ENCODE assay signal across 12 cellular contexts in the genomic region with DNA sequence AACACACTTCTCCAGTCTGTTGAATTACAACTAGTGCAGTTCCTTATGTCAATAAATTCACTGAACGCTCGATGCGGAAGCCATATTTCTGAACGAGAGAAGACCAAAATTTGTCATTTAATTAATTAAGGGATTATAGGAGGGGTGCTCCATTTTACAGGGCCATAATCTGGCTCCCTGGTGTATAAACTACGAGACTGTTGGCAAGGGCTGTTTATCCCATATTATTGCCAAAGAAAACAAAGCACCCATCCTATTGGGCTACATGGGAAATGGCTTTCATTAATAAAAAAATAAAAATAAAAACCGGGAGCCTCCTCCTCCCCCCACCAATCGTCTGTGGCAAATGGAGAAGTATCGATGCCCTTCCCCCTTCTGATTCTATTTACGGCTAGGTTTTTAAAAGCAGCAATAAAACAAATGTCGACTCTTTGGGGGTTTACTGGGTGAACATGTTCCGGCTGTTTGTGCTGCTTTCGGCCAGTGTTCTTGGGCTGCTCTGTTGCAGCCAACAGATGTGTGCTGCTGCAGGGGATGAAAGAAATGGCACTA. TPM values are rescaled to one million over a fixed set of nuclear protein-coding genes. Genes with fewer than 3 reads are reported as not detected.
DNase-seq lines count a peak whose midpoint lies in the region; ATAC-seq and TF ChIP-seq lines count a peak whose summit lies in the region.
"Had no signal": no experiment of that assay in that cellular context is flagged by ENCODE, and none has a peak within 500 bp of the region (broad histone marks: within the 10 kb centered on the region; RNA-seq: fewer than 3 reads in every experiment).

No MANE protein-coding gene starts in this region.

- H2AFZ ChIP-seq in SK-N-SH (ENCODE audit: low read depth), result no peak overlapping the region

- H3K4me2 ChIP-seq in SK-N-SH, result no peak overlapping the region

- H3K9me2 ChIP-seq in SK-N-SH, result no peaks in the 10 kb centered on the region

- H3K27me3 ChIP-seq in SK-N-SH (ENCODE audit: insufficient read depth), result no peaks in the 10 kb centered on the region
- H3K27me3 ChIP-seq in colonic mucosa, result no peaks in the 10 kb centered on the region

- H3K9ac ChIP-seq in SK-N-SH, result no peak overlapping the region
- no peak overlapping the region for H3K9ac ChIP-seq in colonic mucosa (ENCODE audit: low read depth in 2 of 2, low read length in 2 of 2)

- POLR2A ChIA-PET in SK-N-SH (lab: Yijun Ruan, JAX), result no interaction called here

- H3K4me3 ChIP-seq in SK-N-SH (ENCODE audit: low read depth in 2 of 2, low read length in 1 of 2) (peak overlapping the region in 1 of 2 experiments; percentile 6; a peak in 1 of 4 replicates), colonic mucosa (no peak overlapping the region), urinary bladder (ENCODE audit: low read depth, low read length) (peak overlapping the region; percentile 1)

- no peak for TF ChIP-seq EP300 in SK-N-SH (IDR thresholded peaks at IDR 0.05; ENCODE audit: borderline replicate concordance in 1 of 2, low read depth in 1 of 2, low read length in 1 of 2)

- no peak for TF ChIP-seq CTCF in SK-N-SH (IDR thresholded peaks at IDR 0.05)
- no peak for TF ChIP-seq CTCF in colonic mucosa (IDR thresholded peaks at IDR 0.05)

- ATAC-seq in SK-N-SH treated with all-trans-retinoic acid at 6 μM for 48 hours (no peak), HG02885 (IDR thresholded peaks at IDR 0.05; ENCODE audit: poor library complexity, unreplicated experiment) (no peak)

- DNase-seq in SK-N-SH, result peak; percentile 33
- DNase-seq in colonic mucosa, result no peak
- peak; percentile 62 for DNase-seq in midbrain (lab: John Stamatoyannopoulos, UW)
- DNase-seq in RPMI8226, result no peak
- DNase-seq in islet precursor cell, result no peak
- DNase-seq: activated CD8-positive, alpha-beta memory T cell treated with anti-CD3 and anti-CD28 coated beads for 24 hours; mammary epithelial cell; NCI-H1694; SHP77 treated with DMSO at 0.1 percent for 48 hours had no signal

- H3K9me3 ChIP-seq in SK-N-SH, result no peaks in the 10 kb centered on the region
- no peaks in the 10 kb centered on the region for H3K9me3 ChIP-seq in colonic mucosa

- H3K79me2 ChIP-seq in SK-N-SH (ENCODE audit: insufficient read depth), result peaks cover 48% of the 10 kb centered on the region; the same call in 1 of the 2 replicates

- CTCF ChIA-PET in SK-N-SH (lab: Yijun Ruan, JAX), result interaction anchor here (1.8 kb wide), 2 partner anchors 57 to 74 kb away, joined by 6 to 7 read pairs; a partner anchor contains a TSS

- H3K36me3 ChIP-seq in SK-N-SH (replicated peaks in 1 of 2; ENCODE audit: control insufficient read depth in 1 of 2, insufficient read depth in 2 of 2, low read length in 1 of 2), result peaks cover 4 to 33% of the 10 kb centered on the region in 2 experiments
- H3K36me3 ChIP-seq in colonic mucosa, result no peaks in the 10 kb centered on the region
- H3K36me3 ChIP-seq in urinary bladder (ENCODE audit: insufficient read depth), result no peaks in the 10 kb centered on the region

- intact Hi-C loops in colonic mucosa (cut with DNase I), result no loop called here

- H3F3A ChIP-seq in SK-N-SH (replicated peaks; ENCODE audit: insufficient read depth), result peaks cover 11% of the 10 kb centered on the region

- WGBS in SK-N-SH (ENCODE audit: low lambda C conversion rate), result 69% methylated on average over 12 of the region's 12 CpGs
- WGBS in urinary bladder, result 26% methylated on average over 12 of the region's 12 CpGs

- H3K27ac ChIP-seq in SK-N-SH (ENCODE audit: low read depth in 2 of 2, low read length in 1 of 2) (peak overlapping the region in 1 of 2 experiments; percentile 65; a peak in 2 of 4 replicates), colonic mucosa (peak overlapping the region; percentile 13), urinary bladder (ENCODE audit: low read depth) (no peak overlapping the region)

- H4K20me1 ChIP-seq in SK-N-SH (ENCODE audit: insufficient read depth), result peaks cover 7% of the 10 kb centered on the region; the same call in 1 of the 2 replicates

- H3K4me1 ChIP-seq in SK-N-SH (ENCODE audit: control insufficient read depth in 1 of 2, insufficient read depth in 2 of 2, low read depth in 1 of 2, low read length in 1 of 2) (peaks cover 12 to 34% of the 10 kb centered on the region in 2 experiments), colonic mucosa (no peaks in the 10 kb centered on the region), urinary bladder (ENCODE audit: insufficient read depth) (no peaks in the 10 kb centered on the region)

- no peak for TF ChIP-seq RAD21 in SK-N-SH (IDR thresholded peaks at IDR 0.05; ENCODE audit: low read length)

TF ChIP-seq in SK-N-SH, 30 proteins besides CTCF, POLR2A, EP300 and RAD21 (continues in another document):
- TF ChIP-seq FOSL2 (IDR thresholded peaks at IDR 0.05; ENCODE audit: borderline replicate concordance, low read depth) (no peak), YY1 (IDR thresholded peaks at IDR 0.05; ENCODE audit: low read depth) (no peak), GABPA (IDR thresholded peaks at IDR 0.05; ENCODE audit: low read depth) (no peak), SMC3 (IDR thresholded peaks at IDR 0.05; ENCODE audit: low read depth, low read length) (no peak)
- TF ChIP-seq, protein P1, sequence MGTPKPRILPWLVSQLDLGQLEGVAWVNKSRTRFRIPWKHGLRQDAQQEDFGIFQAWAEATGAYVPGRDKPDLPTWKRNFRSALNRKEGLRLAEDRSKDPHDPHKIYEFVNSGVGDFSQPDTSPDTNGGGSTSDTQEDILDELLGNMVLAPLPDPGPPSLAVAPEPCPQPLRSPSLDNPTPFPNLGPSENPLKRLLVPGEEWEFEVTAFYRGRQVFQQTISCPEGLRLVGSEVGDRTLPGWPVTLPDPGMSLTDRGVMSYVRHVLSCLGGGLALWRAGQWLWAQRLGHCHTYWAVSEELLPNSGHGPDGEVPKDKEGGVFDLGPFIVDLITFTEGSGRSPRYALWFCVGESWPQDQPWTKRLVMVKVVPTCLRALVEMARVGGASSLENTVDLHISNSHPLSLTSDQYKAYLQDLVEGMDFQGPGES (IDR thresholded peaks at IDR 0.05; ENCODE audit: low read depth, low read length), result no peak
- TF ChIP-seq, protein P2, sequence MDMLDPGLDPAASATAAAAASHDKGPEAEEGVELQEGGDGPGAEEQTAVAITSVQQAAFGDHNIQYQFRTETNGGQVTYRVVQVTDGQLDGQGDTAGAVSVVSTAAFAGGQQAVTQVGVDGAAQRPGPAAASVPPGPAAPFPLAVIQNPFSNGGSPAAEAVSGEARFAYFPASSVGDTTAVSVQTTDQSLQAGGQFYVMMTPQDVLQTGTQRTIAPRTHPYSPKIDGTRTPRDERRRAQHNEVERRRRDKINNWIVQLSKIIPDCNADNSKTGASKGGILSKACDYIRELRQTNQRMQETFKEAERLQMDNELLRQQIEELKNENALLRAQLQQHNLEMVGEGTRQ (IDR thresholded peaks at IDR 0.05; ENCODE audit: borderline replicate concordance, low read depth, low read length), result no peak
- TF ChIP-seq, protein P3, sequence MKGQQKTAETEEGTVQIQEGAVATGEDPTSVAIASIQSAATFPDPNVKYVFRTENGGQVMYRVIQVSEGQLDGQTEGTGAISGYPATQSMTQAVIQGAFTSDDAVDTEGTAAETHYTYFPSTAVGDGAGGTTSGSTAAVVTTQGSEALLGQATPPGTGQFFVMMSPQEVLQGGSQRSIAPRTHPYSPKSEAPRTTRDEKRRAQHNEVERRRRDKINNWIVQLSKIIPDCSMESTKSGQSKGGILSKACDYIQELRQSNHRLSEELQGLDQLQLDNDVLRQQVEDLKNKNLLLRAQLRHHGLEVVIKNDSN (IDR thresholded peaks at IDR 0.05; ENCODE audit: borderline replicate concordance, low read depth), result no peak

TF ChIP-seq in SK-N-SH treated with all-trans-retinoic acid at 6 μM for 48 hours, 23 proteins besides CTCF, POLR2A, EP300 and RAD21:
- TF ChIP-seq, protein P4, sequence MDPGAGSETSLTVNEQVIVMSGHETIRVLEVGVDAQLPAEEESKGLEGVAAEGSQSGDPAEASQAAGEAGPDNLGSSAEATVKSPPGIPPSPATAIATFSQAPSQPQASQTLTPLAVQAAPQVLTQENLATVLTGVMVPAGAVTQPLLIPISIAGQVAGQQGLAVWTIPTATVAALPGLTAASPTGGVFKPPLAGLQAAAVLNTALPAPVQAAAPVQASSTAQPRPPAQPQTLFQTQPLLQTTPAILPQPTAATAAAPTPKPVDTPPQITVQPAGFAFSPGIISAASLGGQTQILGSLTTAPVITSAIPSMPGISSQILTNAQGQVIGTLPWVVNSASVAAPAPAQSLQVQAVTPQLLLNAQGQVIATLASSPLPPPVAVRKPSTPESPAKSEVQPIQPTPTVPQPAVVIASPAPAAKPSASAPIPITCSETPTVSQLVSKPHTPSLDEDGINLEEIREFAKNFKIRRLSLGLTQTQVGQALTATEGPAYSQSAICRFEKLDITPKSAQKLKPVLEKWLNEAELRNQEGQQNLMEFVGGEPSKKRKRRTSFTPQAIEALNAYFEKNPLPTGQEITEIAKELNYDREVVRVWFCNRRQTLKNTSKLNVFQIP (CRISPR knock-in tag; IDR thresholded peaks at IDR 0.05; ENCODE audit: borderline replicate concordance, low read depth), result no peak
- TF ChIP-seq RARB (CRISPR knock-in tag; IDR thresholded peaks at IDR 0.05) (no peak), ZC3H10 (CRISPR knock-in tag; IDR thresholded peaks at IDR 0.05) (no peak)
TF ChIP-seq in SK-N-SH treated with all-trans-retinoic acid at 6 μM for 48 hours: peak in this region for 0.

RNA-seq across cellular contexts. Expression of a gene that starts 24.8 kb away (rescaled TPM):
- polyA plus RNA-seq in SK-N-SH (2012; rRNA removed), result 12.8 and 17.3 TPM in 2 replicates
- 10.6 and 10.9 TPM in 2 replicates for polyA plus RNA-seq in SK-N-SH (2012; cell fraction: cytosol; rRNA removed)
- 24.9 and 25.3 TPM in 2 replicates for polyA plus RNA-seq in SK-N-SH (2012; cell fraction: nucleus; rRNA removed)
- 10 to 100 TPM; 31.1 to 38.5 TPM for total RNA-seq in colonic mucosa
- 24.1 TPM for total RNA-seq in urinary bladder
- 28.2 TPM for polyA plus RNA-seq in urinary bladder

Comparison
In these comparisons a context has a peak if more than half of its experiments do, and no peak if none do; other contexts are left out.
1. DNase-seq: peak in SK-N-SH (single experiment) and midbrain (single experiment); none in colonic mucosa (single experiment), RPMI8226 (single experiment) and islet precursor cell (single experiment).